In the genomic region with DNA sequence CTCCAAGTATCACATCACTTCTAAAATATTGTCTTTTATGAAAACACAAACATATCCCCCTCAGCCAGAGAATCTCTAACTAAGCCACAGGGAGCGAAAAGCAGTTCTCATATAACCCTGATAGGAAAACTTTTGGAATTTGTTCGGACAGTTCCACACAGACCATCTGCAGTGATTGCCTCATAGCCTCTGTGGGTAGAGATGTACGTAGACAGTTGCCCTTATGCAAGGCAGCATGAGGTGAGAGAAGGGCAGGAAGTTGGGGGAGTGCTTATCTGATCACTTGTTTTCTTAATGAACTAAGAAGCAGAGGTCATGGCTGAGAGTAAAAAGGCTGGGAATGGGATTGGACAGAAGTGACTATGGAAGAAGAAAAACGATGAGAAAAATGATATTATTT, we compare ENCODE assay signal across 8 cellular contexts. TPM values are rescaled to one million over a fixed set of nuclear protein-coding genes. Genes with fewer than 3 reads are reported as not detected.
DNase-seq lines count a peak whose midpoint lies in the region; ATAC-seq and TF ChIP-seq lines count a peak whose summit lies in the region.

No MANE protein-coding gene starts in this region.

- peak; percentile 82 for ATAC-seq in omental fat pad (ENCODE audit: low FRiP score)
- no peak for ATAC-seq in HG03039 (IDR thresholded peaks at IDR 0.05; ENCODE audit: unreplicated experiment)

- in situ Hi-C loops in SK-MEL-5 (cut with HindIII; ENCODE audit: low pct_unique_long_range_greater_than_20kb, low sequenced_read_pairs): no loop called here

- DNase-seq in H4 (ENCODE audit: low spot score) (peak; percentile 48), SK-MEL-5 (ENCODE audit: low read depth, low spot score) (peak; percentile 55), dermis blood vessel endothelial cell (peak; percentile 37), omental fat pad (ENCODE audit: low spot score) (no peak), COR-L47 (lab: John Stamatoyannopoulos, UW) (no peak), putamen (ENCODE audit: low spot score) (no peak), NCI-H2196 treated with DMSO at 0.1 percent for 48 hours (lab: John Stamatoyannopoulos, UW; ENCODE audit: unreplicated experiment) (no peak)

- no peak for TF ChIP-seq CTCF in omental fat pad (IDR thresholded peaks at IDR 0.05)

RNA-seq across cellular contexts. Expression of a gene that starts 39.6 kb away (rescaled TPM):
- 12.6 and 12.7 TPM in 2 replicates for total RNA-seq in H4 (2014; rRNA removed; shearing (Covaris generic))
- 117 and 120 TPM in 2 replicates for total RNA-seq in SK-MEL-5 (2014; rRNA removed; shearing (Covaris generic))
- 159 and 217 TPM in 2 replicates for polyA plus RNA-seq in SK-MEL-5 (2015; cell fraction: cytosol; rRNA removed)
- 285 and 322 TPM in 2 replicates for polyA plus RNA-seq in SK-MEL-5 (2015; cell fraction: nucleus; rRNA removed)
- total RNA-seq in dermis blood vessel endothelial cell: 18.2 and 25.0 TPM in 2 replicates
- 10 to 100 TPM; 17.1 to 22.9 (median 20.1) TPM for total RNA-seq in omental fat pad

Comparison
In these comparisons a context has a peak if more than half of its experiments do, and no peak if none do; other contexts are left out.
1. DNase-seq: peak in H4 (single experiment), SK-MEL-5 (single experiment) and dermis blood vessel endothelial cell (single experiment); none in omental fat pad (single experiment), COR-L47 (single experiment), putamen (single experiment) and NCI-H2196 treated with DMSO at 0.1 percent for 48 hours (single experiment).